Comparison of ENCODE assay signal across 1 cellular context in genomic region chr5:62273691-62274090, GRCh38.
TF ChIP-seq lines count a peak whose summit lies in the region.

No MANE protein-coding gene starts in this region.

TF ChIP-seq in GM23338, 12 proteins besides CTCF, POLR2A, EP300 and RAD21 (continued from another document):
- TF ChIP-seq REST (IDR thresholded peaks at IDR 0.05; ENCODE audit: unreplicated experiment) (no peak), ZNF114 (CRISPR knock-in tag; IDR thresholded peaks at IDR 0.05) (no peak), STAT1 (IDR thresholded peaks at IDR 0.05; ENCODE audit: unreplicated experiment) (no peak), EZH2 (IDR thresholded peaks at IDR 0.05; ENCODE audit: low read depth, unreplicated experiment) (no peak), NANOG (IDR thresholded peaks at IDR 0.05; ENCODE audit: borderline replicate concordance) (no peak), EZH2phosphoT487 (IDR thresholded peaks at IDR 0.05; ENCODE audit: unreplicated experiment) (no peak)
